23 cellular contexts compared by ENCODE assay signal in the genomic region with DNA sequence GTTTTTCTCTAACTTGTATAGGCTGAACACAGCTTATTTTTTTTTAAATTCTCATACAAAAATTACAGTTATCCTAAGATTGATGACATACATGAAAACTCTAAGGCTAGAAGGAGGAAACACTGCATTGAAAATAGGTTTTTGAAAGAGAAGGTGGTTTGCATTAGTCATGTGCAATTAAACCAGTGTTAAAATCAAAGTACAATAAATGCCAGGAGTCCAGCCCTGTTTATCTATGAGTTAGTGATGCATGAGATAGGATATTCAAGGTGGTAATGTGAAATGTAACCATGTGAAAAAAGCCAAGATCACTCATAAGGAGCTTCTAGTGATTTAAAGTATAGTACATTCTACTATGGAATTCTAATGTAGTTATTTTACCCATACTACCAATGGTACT.
"Had no signal": no experiment of that assay in that cellular context is flagged by ENCODE, and none has a peak within 500 bp of the region (broad histone marks: within the 10 kb centered on the region; RNA-seq: fewer than 3 reads in every experiment).

No MANE protein-coding gene starts in this region.

- FAIRE-seq: HTR-8/SVneo, K562, RCC 7860 had no signal

- H3K4me3 ChIP-seq: K562, SJSA1, SK-N-MC had no signal

- ATAC-seq: K562 had no signal

- DNase-seq: MV-4-11, NCI-H1048, NCI-H1105, NCI-H1417, NCI-H1436 treated with DMSO at 0.1 percent for 48 hours, NCI-H1694, NCI-H187 treated with DMSO at 0.1 percent for 48 hours, NCI-H2029 treated with DMSO at 0.1 percent for 48 hours, NCI-H2171 treated with DMSO at 0.1 percent for 48 hours, NCI-H345, NCI-H446 treated with DMSO at 0.1 percent for 48 hours, NCI-H510A treated with DMSO at 0.1 percent for 48 hours, NCI-H526, NCI-H748 treated with DMSO at 0.1 percent for 48 hours, Right ventricle myocardium superior, RPMI8226, SIG-M5 had no signal

- H3K27me3 ChIP-seq: SJSA1 had no signal

- H3K4me1 ChIP-seq: SJSA1 had no signal

- H3K36me3 ChIP-seq: SJSA1 had no signal

- H3K27ac ChIP-seq: HL-60, SJSA1, SK-N-MC had no signal

- H3K9me3 ChIP-seq: SJSA1 had no signal
